1 cellular context compared by ENCODE assay signal in genomic region chr2:137952586-137953129, GRCh38.
TF ChIP-seq lines count a peak whose summit lies in the region.

No MANE protein-coding gene starts in this region.

TF ChIP-seq in HepG2, 621 proteins besides CTCF, POLR2A, EP300 and RAD21 (continued from another document):
- TF ChIP-seq HOMEZ (CRISPR knock-in tag; IDR thresholded peaks at IDR 0.05; ENCODE audit: low read depth) (peak; percentile 67; the same call in 1 of the 2 replicates), ZNF652 (CRISPR knock-in tag; IDR thresholded peaks at IDR 0.05; ENCODE audit: borderline replicate concordance, low read depth) (0 out of 2 replicates have a peak, but pooled peaks have one; percentile 13), FOSL2 (CRISPR knock-in tag; IDR thresholded peaks at IDR 0.05) (peak; percentile 79), ISL2 (CRISPR knock-in tag; IDR thresholded peaks at IDR 0.05) (0 out of 2 replicates have a peak, but pooled peaks have one; percentile 22), NCOA2 (CRISPR knock-in tag; IDR thresholded peaks at IDR 0.05) (no peak), GTF3A (CRISPR knock-in tag; conservative IDR thresholded peaks at IDR 0.05) (no peak), SP140L (CRISPR knock-in tag; IDR thresholded peaks at IDR 0.05; ENCODE audit: borderline replicate concordance) (no peak), GABPA (IDR thresholded peaks at IDR 0.05; ENCODE audit: low read depth, low read length) (no peak), GABPA (CRISPR knock-in tag; IDR thresholded peaks at IDR 0.05; ENCODE audit: low read depth) (peak; percentile 12; the same call in 1 of the 2 replicates), ZNF646 (CRISPR knock-in tag; IDR thresholded peaks at IDR 0.05) (no peak), GATAD2A (CRISPR knock-in tag; IDR thresholded peaks at IDR 0.05) (peak; percentile 30; the same call in 1 of the 2 replicates), SP4 (CRISPR knock-in tag; IDR thresholded peaks at IDR 0.05) (no peak), FOSL1 (CRISPR knock-in tag; IDR thresholded peaks at IDR 0.05; ENCODE audit: borderline replicate concordance) (peak; percentile 18; the same call in 1 of the 2 replicates), STAT6 (CRISPR knock-in tag; IDR thresholded peaks at IDR 0.05; ENCODE audit: borderline replicate concordance) (no peak), ZKSCAN1 (IDR thresholded peaks at IDR 0.05; ENCODE audit: low read length) (no peak)
